9 cellular contexts compared by ENCODE assay signal in the genomic region with DNA sequence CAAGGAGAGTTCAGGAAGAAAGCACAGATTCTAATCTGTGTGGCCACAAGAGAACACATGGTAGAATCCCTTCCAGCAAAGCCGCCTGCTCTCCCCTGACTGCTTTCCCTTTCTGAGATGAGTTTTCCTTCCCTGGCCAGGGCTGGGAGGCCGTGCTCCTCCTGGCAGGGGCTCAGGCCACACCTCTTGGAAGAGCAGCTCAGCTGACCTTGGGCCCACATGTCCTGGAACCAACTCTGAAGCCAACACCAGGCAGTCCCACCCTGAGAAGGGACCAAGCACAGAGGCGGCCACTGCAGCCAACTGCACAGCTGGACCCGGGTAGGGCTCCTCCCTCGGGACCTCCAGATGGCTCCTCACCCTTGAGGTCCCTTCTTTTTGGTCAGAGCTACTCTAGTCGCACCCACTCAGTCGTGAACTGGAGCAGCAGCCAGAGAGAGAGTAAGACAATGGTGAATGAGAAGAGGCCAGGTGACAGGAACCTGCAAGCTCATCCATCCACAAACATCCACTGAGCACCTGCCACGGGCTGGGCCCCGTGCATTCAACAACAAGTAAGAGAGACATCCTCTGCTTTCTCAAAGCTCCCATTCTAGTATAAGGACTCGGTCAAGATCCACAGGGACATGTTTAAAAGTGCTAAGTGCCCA. TPM values are rescaled to one million over a fixed set of nuclear protein-coding genes. Genes with fewer than 3 reads are reported as not detected.
DNase-seq lines count a peak whose midpoint lies in the region; ATAC-seq and TF ChIP-seq lines count a peak whose summit lies in the region.
"Had no signal": no experiment of that assay in that cellular context is flagged by ENCODE, and none has a peak within 500 bp of the region (broad histone marks: within the 10 kb centered on the region; RNA-seq: fewer than 3 reads in every experiment).

No MANE protein-coding gene starts in this region.

- peaks cover 6 to 15% of the 10 kb centered on the region in 2 donors for H3K36me3 Mint-ChIP-seq in activated T-cell treated with anti-CD3 and anti-CD28 coated beads, Interleukin-2, amount 50 U/mL, for 72 hours (ENCODE audit: insufficient read depth in 2 of 2)
- H3K36me3 Mint-ChIP-seq in activated naive CD4-positive, alpha-beta T cell treated with anti-CD3 and anti-CD28 coated beads, Interleukin-2, amount 50 U/mL, for 72 hours = peaks cover 10 to 14% of the 10 kb centered on the region in 2 donors

- H3K4me3 Mint-ChIP-seq in activated T-cell treated with anti-CD3 and anti-CD28 coated beads, Interleukin-2, amount 50 U/mL, for 72 hours = peak overlapping the region in 1 of 2 donors; percentile 6

- no peaks in the 10 kb centered on the region for H3K27me3 Mint-ChIP-seq in activated T-cell treated with anti-CD3 and anti-CD28 coated beads, Interleukin-2, amount 50 U/mL, for 72 hours (ENCODE audit: low read depth)

- H3K9me3 ChIP-seq in muscle layer of duodenum (ENCODE audit: control insufficient read depth in 1 of 2, low read length in 2 of 2) (no peaks in the 10 kb centered on the region), upper lobe of right lung (no peaks in the 10 kb centered on the region)

- no peaks in the 10 kb centered on the region for H3K9me3 Mint-ChIP-seq in activated T-cell treated with anti-CD3 and anti-CD28 coated beads, Interleukin-2, amount 50 U/mL, for 72 hours
- H3K9me3 Mint-ChIP-seq in activated naive CD4-positive, alpha-beta T cell treated with anti-CD3 and anti-CD28 coated beads, Interleukin-2, amount 50 U/mL, for 72 hours = no peaks in the 10 kb centered on the region

- no peak for TF ChIP-seq CTCF in upper lobe of right lung (IDR thresholded peaks at IDR 0.05)

- H3K27ac ChIP-seq in muscle layer of duodenum (ENCODE audit: low read length) (peak overlapping the region; percentile 52), upper lobe of right lung (peak overlapping the region; percentile 87)

- peak overlapping the region; percentile 24 for H3K27ac Mint-ChIP-seq in activated T-cell treated with anti-CD3 and anti-CD28 coated beads, Interleukin-2, amount 50 U/mL, for 72 hours
- H3K27ac Mint-ChIP-seq in activated naive CD4-positive, alpha-beta T cell treated with anti-CD3 and anti-CD28 coated beads, Interleukin-2, amount 50 U/mL, for 72 hours = no peak overlapping the region

- ATAC-seq in activated T-cell treated with anti-CD3 and anti-CD28 coated beads, Interleukin-2, amount 50 U/mL, for 72 hours (replicated peaks in 1 of 2) = no peak
- ATAC-seq in upper lobe of right lung (peak; percentile 18), GM19035 (IDR thresholded peaks at IDR 0.05; ENCODE audit: unreplicated experiment) (no peak)
- ATAC-seq in activated naive CD4-positive, alpha-beta T cell treated with anti-CD3 and anti-CD28 coated beads, Interleukin-2, amount 50 U/mL, for 72 hours = no peak

- H3K4me1 ChIP-seq in muscle layer of duodenum (ENCODE audit: control insufficient read depth in 1 of 2, insufficient read depth in 2 of 2, low read length in 2 of 2) (peaks cover 51 to 83% of the 10 kb centered on the region in 2 donors), upper lobe of right lung (peaks cover 95% of the 10 kb centered on the region)

- no peak for DNase-seq in activated T-cell treated with anti-CD3 and anti-CD28 coated beads, Interleukin-2, amount 50 U/mL, for 72 hours
- DNase-seq in activated T-cell treated with anti-CD3 and anti-CD28 coated beads, Interleukin-2, amount 50 U/mL, for 1 hour = no peak
- DNase-seq in dermis blood vessel endothelial cell (peak; percentile 20), upper lobe of right lung (no peak)
- no peak for DNase-seq in effector CD4-positive, alpha-beta T cell
- no peak for DNase-seq in activated naive CD4-positive, alpha-beta T cell treated with anti-CD3 and anti-CD28 coated beads, Interleukin-2, amount 50 U/mL, for 72 hours (ENCODE audit: low spot score in 2 of 2)
- DNase-seq: stimulated activated CD8-positive, alpha-beta memory T cell treated with anti-CD3 and anti-CD28 coated beads, Interleukin-4, amount 100 ng/mL, for 48 hours had no signal

- peaks cover 5 to 9% of the 10 kb centered on the region in 2 donors for H3K36me3 ChIP-seq in muscle layer of duodenum (ENCODE audit: control insufficient read depth in 1 of 2, insufficient read depth in 2 of 2, low read length in 2 of 2)
- no peaks in the 10 kb centered on the region for H3K36me3 ChIP-seq in upper lobe of right lung

- no peaks in the 10 kb centered on the region for H3K27me3 ChIP-seq in muscle layer of duodenum (ENCODE audit: low read depth, low read length)
- no peaks in the 10 kb centered on the region for H3K27me3 ChIP-seq in upper lobe of right lung

- peaks cover 96% of the 10 kb centered on the region for H3K4me1 Mint-ChIP-seq in activated T-cell treated with anti-CD3 and anti-CD28 coated beads, Interleukin-2, amount 50 U/mL, for 72 hours (ENCODE audit: low read depth)

- H3K4me3 ChIP-seq in muscle layer of duodenum (ENCODE audit: low read depth in 1 of 2, low read length in 2 of 2) (no peak overlapping the region), upper lobe of right lung (no peak overlapping the region)

- intact Hi-C loops in upper lobe of right lung (cut with DNase I) = no loop called here

RNA-seq across cellular contexts. Expression of gene FAM53B, which starts 40.3 kb away (rescaled TPM):
- 10 to 100 TPM; 30.0 to 37.7 TPM for total RNA-seq in activated T-cell treated with anti-CD3 and anti-CD28 coated beads, Interleukin-2, amount 50 U/mL, for 72 hours
- total RNA-seq in dermis blood vessel endothelial cell (30.5 and 36.5 TPM in 2 replicates), upper lobe of right lung (31.4 TPM)
- 10 to 100 TPM in 1 of 2 donors, 1 to 10 TPM in 1; 6.1 to 11.8 TPM for total RNA-seq in activated naive CD4-positive, alpha-beta T cell treated with anti-CD3 and anti-CD28 coated beads, Interleukin-2, amount 50 U/mL, for 72 hours
